In the genomic region with DNA sequence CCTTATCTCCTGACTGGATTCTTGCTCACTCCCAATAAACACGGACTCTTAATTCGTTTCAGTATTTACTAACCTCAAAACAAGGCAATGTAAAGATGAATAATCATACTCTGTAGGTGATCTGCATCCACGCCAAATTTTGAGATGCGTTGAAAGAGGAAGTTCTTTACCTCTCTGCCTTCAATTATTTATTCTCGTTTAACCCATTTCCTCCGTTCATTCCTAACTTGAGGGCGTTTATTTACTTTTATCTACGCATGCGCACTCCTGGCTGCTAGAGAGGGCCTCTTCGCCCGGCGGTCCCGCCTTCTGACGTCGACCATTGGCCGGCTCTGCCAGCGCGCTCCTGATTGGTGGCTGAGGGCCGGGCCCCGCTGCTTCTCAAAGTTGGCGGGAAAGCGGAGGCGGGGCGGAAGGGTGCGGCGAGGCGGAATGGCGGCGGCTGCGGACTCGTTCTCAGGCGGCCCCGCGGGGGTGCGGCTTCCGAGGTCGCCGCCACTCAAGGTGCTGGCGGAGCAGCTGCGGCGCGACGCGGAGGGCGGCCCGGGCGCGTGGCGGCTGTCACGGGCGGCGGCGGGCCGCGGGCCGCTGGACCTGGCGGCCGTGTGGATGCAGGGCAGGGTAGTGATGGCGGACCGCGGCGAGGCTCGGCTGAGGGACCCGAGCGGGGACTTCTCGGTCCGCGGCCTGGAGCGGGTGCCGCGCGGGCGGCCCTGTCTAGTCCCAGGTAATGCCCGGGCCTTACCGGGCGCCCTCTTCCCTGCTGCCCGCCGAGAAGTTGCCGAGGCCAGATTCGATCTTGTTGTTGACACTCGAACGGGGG, we compare ENCODE assay signal across 1 cellular context.
TF ChIP-seq lines count a peak whose summit lies in the region.

A gene (plus strand): TSS at position 420 of the 823 bp plus-strand sequence. CDS start 13 bp downstream, at position 433.

TF ChIP-seq in GM12878, 131 proteins besides CTCF, POLR2A, EP300 and RAD21 (continued from another document and continues in another):
- TF ChIP-seq, protein P1, sequence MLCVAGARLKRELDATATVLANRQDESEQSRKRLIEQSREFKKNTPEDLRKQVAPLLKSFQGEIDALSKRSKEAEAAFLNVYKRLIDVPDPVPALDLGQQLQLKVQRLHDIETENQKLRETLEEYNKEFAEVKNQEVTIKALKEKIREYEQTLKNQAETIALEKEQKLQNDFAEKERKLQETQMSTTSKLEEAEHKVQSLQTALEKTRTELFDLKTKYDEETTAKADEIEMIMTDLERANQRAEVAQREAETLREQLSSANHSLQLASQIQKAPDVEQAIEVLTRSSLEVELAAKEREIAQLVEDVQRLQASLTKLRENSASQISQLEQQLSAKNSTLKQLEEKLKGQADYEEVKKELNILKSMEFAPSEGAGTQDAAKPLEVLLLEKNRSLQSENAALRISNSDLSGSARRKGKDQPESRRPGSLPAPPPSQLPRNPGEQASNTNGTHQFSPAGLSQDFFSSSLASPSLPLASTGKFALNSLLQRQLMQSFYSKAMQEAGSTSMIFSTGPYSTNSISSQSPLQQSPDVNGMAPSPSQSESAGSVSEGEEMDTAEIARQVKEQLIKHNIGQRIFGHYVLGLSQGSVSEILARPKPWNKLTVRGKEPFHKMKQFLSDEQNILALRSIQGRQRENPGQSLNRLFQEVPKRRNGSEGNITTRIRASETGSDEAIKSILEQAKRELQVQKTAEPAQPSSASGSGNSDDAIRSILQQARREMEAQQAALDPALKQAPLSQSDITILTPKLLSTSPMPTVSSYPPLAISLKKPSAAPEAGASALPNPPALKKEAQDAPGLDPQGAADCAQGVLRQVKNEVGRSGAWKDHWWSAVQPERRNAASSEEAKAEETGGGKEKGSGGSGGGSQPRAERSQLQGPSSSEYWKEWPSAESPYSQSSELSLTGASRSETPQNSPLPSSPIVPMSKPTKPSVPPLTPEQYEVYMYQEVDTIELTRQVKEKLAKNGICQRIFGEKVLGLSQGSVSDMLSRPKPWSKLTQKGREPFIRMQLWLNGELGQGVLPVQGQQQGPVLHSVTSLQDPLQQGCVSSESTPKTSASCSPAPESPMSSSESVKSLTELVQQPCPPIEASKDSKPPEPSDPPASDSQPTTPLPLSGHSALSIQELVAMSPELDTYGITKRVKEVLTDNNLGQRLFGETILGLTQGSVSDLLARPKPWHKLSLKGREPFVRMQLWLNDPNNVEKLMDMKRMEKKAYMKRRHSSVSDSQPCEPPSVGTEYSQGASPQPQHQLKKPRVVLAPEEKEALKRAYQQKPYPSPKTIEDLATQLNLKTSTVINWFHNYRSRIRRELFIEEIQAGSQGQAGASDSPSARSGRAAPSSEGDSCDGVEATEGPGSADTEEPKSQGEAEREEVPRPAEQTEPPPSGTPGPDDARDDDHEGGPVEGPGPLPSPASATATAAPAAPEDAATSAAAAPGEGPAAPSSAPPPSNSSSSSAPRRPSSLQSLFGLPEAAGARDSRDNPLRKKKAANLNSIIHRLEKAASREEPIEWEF (IDR thresholded peaks at IDR 0.05; ENCODE audit: insufficient replicate concordance, low read depth, low read length) = no peak
- TF ChIP-seq RFX5 (IDR thresholded peaks at IDR 0.05; ENCODE audit: low read depth, low read length) (no peak), IRF4 (IDR thresholded peaks at IDR 0.05; ENCODE audit: low read depth, low read length) (no peak), NRF1 (conservative IDR thresholded peaks at IDR 0.05; ENCODE audit: low read depth, low read length) (no peak), RCOR1 (conservative IDR thresholded peaks at IDR 0.05; ENCODE audit: low read depth, low read length) (no peak), SMC3 (IDR thresholded peaks at IDR 0.05; ENCODE audit: borderline replicate concordance, low read length) (no peak; the same call in 1 of the 2 replicates), WRNIP1 (IDR thresholded peaks at IDR 0.05; ENCODE audit: borderline replicate concordance, low read depth, low read length) (no peak), PML (IDR thresholded peaks at IDR 0.05; ENCODE audit: low read length) (no peak), RELA (IDR thresholded peaks at IDR 0.05; ENCODE audit: borderline replicate concordance, partially characterized antibody) (no peak), MEF2A (IDR thresholded peaks at IDR 0.05; ENCODE audit: insufficient read depth, low read depth, low read length) (no peak), SUPT20H (IDR thresholded peaks at IDR 0.05; ENCODE audit: borderline replicate concordance, control insufficient read depth, low read depth, low read length) (no peak), NFYA (IDR thresholded peaks at IDR 0.05; ENCODE audit: borderline replicate concordance, low read depth, low read length) (no peak), TCF12 (IDR thresholded peaks at IDR 0.05; ENCODE audit: low read depth, low read length) (no peak), SIN3A (IDR thresholded peaks at IDR 0.05; ENCODE audit: low read depth, low read length) (peak; percentile 97), STAT1 (conservative IDR thresholded peaks at IDR 0.05) (no peak), GATAD2B (conservative IDR thresholded peaks at IDR 0.05; ENCODE audit: low read depth) (peak; percentile 93), STAT3 (IDR thresholded peaks at IDR 0.05; ENCODE audit: low read depth, low read length) (no peak), TCF7 (IDR thresholded peaks at IDR 0.05; ENCODE audit: borderline replicate concordance) (no peak), POLR2AphosphoS5 (IDR thresholded peaks at IDR 0.05; ENCODE audit: low read length) (peak; percentile 41; the same call in 1 of the 2 replicates), RUNX3 (IDR thresholded peaks at IDR 0.05; ENCODE audit: low read length) (no peak), FOXK2 (IDR thresholded peaks at IDR 0.05) (peak; percentile 65), BACH1 (IDR thresholded peaks at IDR 0.05; ENCODE audit: borderline replicate concordance) (peak; percentile 84), ETV6 (conservative IDR thresholded peaks at IDR 0.05 in 1 of 2, IDR thresholded peaks at IDR 0.05 in 1 of 2; ENCODE audit: borderline replicate concordance in 1 of 2, low read depth in 1 of 2) (no peak), JUND (IDR thresholded peaks at IDR 0.05; ENCODE audit: low read depth, low read length) (no peak), JUNB (IDR thresholded peaks at IDR 0.05) (no peak), NFIC (IDR thresholded peaks at IDR 0.05; ENCODE audit: low read depth, low read length) (no peak), MTA3 (IDR thresholded peaks at IDR 0.05; ENCODE audit: borderline replicate concordance, low read length) (no peak), NFXL1 (IDR thresholded peaks at IDR 0.05; ENCODE audit: borderline replicate concordance) (peak; percentile 40; the same call in 1 of the 2 replicates), BRCA1 (IDR thresholded peaks at IDR 0.05; ENCODE audit: low read depth, low read length) (no peak)
- TF ChIP-seq, protein P2, sequence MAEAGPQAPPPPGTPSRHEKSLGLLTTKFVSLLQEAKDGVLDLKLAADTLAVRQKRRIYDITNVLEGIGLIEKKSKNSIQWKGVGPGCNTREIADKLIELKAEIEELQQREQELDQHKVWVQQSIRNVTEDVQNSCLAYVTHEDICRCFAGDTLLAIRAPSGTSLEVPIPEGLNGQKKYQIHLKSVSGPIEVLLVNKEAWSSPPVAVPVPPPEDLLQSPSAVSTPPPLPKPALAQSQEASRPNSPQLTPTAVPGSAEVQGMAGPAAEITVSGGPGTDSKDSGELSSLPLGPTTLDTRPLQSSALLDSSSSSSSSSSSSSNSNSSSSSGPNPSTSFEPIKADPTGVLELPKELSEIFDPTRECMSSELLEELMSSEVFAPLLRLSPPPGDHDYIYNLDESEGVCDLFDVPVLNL (IDR thresholded peaks at IDR 0.05; ENCODE audit: low read depth, low read length) = peak; percentile 95
- TF ChIP-seq, protein P3, sequence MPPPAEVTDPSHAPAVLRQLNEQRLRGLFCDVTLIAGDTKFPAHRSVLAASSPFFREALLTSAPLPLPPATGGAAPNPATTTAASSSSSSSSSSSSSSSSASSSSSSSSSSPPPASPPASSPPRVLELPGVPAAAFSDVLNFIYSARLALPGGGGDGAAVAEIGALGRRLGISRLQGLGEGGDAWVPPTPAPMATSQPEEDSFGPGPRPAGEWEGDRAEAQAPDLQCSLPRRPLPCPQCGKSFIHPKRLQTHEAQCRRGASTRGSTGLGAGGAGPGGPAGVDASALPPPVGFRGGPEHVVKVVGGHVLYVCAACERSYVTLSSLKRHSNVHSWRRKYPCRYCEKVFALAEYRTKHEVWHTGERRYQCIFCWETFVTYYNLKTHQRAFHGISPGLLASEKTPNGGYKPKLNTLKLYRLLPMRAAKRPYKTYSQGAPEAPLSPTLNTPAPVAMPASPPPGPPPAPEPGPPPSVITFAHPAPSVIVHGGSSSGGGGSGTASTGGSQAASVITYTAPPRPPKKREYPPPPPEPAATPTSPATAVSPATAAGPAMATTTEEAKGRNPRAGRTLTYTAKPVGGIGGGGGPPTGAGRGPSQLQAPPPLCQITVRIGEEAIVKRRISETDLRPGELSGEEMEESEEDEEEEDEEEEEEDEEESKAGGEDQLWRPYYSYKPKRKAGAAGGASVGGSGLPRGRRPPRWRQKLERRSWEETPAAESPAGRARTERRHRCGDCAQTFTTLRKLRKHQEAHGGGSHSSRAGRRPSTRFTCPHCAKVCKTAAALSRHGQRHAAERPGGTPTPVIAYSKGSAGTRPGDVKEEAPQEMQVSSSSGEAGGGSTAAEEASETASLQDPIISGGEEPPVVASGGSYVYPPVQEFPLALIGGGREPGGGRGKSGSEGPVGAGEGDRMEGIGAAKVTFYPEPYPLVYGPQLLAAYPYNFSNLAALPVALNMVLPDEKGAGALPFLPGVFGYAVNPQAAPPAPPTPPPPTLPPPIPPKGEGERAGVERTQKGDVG (CRISPR knock-in tag; IDR thresholded peaks at IDR 0.05) = no peak
- TF ChIP-seq, protein P4, sequence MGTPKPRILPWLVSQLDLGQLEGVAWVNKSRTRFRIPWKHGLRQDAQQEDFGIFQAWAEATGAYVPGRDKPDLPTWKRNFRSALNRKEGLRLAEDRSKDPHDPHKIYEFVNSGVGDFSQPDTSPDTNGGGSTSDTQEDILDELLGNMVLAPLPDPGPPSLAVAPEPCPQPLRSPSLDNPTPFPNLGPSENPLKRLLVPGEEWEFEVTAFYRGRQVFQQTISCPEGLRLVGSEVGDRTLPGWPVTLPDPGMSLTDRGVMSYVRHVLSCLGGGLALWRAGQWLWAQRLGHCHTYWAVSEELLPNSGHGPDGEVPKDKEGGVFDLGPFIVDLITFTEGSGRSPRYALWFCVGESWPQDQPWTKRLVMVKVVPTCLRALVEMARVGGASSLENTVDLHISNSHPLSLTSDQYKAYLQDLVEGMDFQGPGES (IDR thresholded peaks at IDR 0.05) = peak; percentile 82
- TF ChIP-seq, protein P5, sequence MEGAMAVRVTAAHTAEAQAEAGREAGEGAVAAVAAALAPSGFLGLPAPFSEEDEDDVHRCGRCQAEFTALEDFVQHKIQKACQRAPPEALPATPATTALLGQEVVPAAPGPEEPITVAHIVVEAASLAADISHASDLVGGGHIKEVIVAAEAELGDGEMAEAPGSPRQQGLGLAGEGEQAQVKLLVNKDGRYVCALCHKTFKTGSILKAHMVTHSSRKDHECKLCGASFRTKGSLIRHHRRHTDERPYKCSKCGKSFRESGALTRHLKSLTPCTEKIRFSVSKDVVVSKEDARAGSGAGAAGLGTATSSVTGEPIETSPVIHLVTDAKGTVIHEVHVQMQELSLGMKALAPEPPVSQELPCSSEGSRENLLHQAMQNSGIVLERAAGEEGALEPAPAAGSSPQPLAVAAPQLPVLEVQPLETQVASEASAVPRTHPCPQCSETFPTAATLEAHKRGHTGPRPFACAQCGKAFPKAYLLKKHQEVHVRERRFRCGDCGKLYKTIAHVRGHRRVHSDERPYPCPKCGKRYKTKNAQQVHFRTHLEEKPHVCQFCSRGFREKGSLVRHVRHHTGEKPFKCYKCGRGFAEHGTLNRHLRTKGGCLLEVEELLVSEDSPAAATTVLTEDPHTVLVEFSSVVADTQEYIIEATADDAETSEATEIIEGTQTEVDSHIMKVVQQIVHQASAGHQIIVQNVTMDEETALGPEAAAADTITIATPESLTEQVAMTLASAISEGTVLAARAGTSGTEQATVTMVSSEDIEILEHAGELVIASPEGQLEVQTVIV (IDR thresholded peaks at IDR 0.05; ENCODE audit: borderline replicate concordance, partially characterized antibody) = no peak
- TF ChIP-seq, protein P6, sequence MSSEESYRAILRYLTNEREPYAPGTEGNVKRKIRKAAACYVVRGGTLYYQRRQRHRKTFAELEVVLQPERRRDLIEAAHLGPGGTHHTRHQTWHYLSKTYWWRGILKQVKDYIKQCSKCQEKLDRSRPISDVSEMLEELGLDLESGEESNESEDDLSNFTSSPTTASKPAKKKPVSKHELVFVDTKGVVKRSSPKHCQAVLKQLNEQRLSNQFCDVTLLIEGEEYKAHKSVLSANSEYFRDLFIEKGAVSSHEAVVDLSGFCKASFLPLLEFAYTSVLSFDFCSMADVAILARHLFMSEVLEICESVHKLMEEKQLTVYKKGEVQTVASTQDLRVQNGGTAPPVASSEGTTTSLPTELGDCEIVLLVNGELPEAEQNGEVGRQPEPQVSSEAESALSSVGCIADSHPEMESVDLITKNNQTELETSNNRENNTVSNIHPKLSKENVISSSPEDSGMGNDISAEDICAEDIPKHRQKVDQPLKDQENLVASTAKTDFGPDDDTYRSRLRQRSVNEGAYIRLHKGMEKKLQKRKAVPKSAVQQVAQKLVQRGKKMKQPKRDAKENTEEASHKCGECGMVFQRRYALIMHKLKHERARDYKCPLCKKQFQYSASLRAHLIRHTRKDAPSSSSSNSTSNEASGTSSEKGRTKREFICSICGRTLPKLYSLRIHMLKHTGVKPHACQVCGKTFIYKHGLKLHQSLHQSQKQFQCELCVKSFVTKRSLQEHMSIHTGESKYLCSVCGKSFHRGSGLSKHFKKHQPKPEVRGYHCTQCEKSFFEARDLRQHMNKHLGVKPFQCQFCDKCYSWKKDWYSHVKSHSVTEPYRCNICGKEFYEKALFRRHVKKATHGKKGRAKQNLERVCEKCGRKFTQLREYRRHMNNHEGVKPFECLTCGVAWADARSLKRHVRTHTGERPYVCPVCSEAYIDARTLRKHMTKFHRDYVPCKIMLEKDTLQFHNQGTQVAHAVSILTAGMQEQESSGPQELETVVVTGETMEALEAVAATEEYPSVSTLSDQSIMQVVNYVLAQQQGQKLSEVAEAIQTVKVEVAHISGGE (CRISPR knock-in tag; IDR thresholded peaks at IDR 0.05) = no peak
- TF ChIP-seq, protein P7, sequence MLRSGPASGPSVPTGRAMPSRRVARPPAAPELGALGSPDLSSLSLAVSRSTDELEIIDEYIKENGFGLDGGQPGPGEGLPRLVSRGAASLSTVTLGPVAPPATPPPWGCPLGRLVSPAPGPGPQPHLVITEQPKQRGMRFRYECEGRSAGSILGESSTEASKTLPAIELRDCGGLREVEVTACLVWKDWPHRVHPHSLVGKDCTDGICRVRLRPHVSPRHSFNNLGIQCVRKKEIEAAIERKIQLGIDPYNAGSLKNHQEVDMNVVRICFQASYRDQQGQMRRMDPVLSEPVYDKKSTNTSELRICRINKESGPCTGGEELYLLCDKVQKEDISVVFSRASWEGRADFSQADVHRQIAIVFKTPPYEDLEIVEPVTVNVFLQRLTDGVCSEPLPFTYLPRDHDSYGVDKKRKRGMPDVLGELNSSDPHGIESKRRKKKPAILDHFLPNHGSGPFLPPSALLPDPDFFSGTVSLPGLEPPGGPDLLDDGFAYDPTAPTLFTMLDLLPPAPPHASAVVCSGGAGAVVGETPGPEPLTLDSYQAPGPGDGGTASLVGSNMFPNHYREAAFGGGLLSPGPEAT (IDR thresholded peaks at IDR 0.05; ENCODE audit: low read depth) = no peak
- TF ChIP-seq, protein P8, sequence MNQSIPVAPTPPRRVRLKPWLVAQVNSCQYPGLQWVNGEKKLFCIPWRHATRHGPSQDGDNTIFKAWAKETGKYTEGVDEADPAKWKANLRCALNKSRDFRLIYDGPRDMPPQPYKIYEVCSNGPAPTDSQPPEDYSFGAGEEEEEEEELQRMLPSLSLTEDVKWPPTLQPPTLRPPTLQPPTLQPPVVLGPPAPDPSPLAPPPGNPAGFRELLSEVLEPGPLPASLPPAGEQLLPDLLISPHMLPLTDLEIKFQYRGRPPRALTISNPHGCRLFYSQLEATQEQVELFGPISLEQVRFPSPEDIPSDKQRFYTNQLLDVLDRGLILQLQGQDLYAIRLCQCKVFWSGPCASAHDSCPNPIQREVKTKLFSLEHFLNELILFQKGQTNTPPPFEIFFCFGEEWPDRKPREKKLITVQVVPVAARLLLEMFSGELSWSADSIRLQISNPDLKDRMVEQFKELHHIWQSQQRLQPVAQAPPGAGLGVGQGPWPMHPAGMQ (IDR thresholded peaks at IDR 0.05; ENCODE audit: borderline replicate concordance) = no peak
